ENCODE assay signal across 1 cellular context in the genomic region with DNA sequence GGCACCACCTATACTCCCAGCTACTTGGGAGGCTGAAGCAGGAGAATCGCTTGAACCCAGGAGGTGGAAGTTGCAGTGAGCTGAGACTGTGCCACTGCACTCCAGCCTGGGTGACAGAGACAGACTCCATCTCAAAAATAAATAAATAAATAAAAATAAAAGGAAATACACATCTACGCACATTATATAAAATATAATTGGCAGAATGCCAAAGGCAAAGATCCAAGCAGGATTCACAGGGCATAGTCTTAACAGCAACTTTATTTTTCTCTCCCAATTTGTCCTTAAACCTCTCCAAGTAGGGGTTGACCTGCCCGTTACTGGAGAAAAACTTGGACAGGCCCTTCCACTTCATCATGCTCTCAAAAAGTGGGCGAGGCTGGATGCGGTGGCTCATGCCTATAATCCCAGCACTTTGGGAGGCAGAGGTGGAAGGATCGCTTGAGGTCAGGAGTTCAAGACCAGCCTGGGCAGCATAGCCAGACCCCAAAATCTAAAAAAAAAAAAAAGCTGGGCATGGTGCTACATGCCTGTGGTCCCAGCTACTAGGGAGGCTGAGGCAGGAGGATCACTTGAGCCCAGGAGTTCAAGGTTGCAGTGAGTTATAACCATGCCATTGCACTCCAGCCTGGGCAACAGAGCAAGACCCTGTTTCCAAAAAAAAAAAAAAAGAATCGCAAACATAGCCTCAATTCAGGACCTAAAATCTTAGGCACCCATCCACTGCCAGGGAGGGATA. TPM values are rescaled to one million over a fixed set of nuclear protein-coding genes. Genes with fewer than 3 reads are reported as not detected.
"Had no signal": no experiment of that assay in that cellular context is flagged by ENCODE, and none has a peak within 500 bp of the region (broad histone marks: within the 10 kb centered on the region; RNA-seq: fewer than 3 reads in every experiment).

No MANE protein-coding gene starts in this region.

RNA-seq across cellular contexts. Expression of gene GTF2IRD1, which starts 38.9 kb away (rescaled TPM):
- total RNA-seq: activated CD8-positive, alpha-beta T cell treated with anti-CD3 and anti-CD28 coated beads, Interleukin-2, amount 10 ng/mL, durations not matched to agents 7 days and 5 days had no signal
